ENCODE assay signal across 18 cellular contexts in genomic region chr19:29507081-29507860, GRCh38. TPM values are rescaled to one million over a fixed set of nuclear protein-coding genes. Genes with fewer than 3 reads are reported as not detected.
DNase-seq lines count a peak whose midpoint lies in the region; ATAC-seq and TF ChIP-seq lines count a peak whose summit lies in the region.
"Had no signal": no experiment of that assay in that cellular context is flagged by ENCODE, and none has a peak within 500 bp of the region (broad histone marks: within the 10 kb centered on the region; RNA-seq: fewer than 3 reads in every experiment).

No MANE protein-coding gene starts in this region.

- no peaks in the 10 kb centered on the region for H3K9me3 ChIP-seq in lower lobe of right lung

- DNase-seq in activated T-cell treated with anti-CD3 and anti-CD28 coated beads, Interleukin-2, amount 50 U/mL, for 4 hours: peak; percentile 2
- DNase-seq in activated T-cell treated with anti-CD3 and anti-CD28 coated beads, Interleukin-2, amount 50 U/mL, for 1 hour: no peak
- DNase-seq in chondrocyte (ENCODE audit: low spot score): peak; percentile 82
- DNase-seq in lower lobe of right lung: peak; percentile 34
- no peak for DNase-seq in substantia nigra (lab: John Stamatoyannopoulos, UW)
- no peak for DNase-seq in kidney glomerular epithelial cell (lab: John Stamatoyannopoulos, UW)
- DNase-seq in COLO668 (lab: John Stamatoyannopoulos, UW; ENCODE audit: unreplicated experiment): no peak
- DNase-seq in GM10248 (ENCODE audit: extremely low spot score): no peak
- DNase-seq: DMS79 treated with DMSO at 0.1 percent for 48 hours, NCI-H1105, NCI-H1694 treated with DMSO at 0.1 percent for 48 hours, NCI-H2107, NCI-H2227 treated with DMSO at 0.1 percent for 48 hours, NCI-H524 treated with DMSO at 0.1 percent for 48 hours, SHP77 treated with DMSO at 0.1 percent for 48 hours had no signal

- TF ChIP-seq CTCF in chondrocyte (IDR thresholded peaks at IDR 0.05): no peak
- TF ChIP-seq CTCF in lower lobe of right lung (IDR thresholded peaks at IDR 0.05): no peak
- TF ChIP-seq CTCF in GM10248 (IDR thresholded peaks at IDR 0.05; ENCODE audit: control extremely low read depth, extremely low read depth, low read depth, missing control alignments): no peak

- H3K4me1 ChIP-seq in lower lobe of right lung: no peaks in the 10 kb centered on the region

- ATAC-seq in activated T-cell treated with anti-CD3 and anti-CD28 coated beads, Interleukin-2, amount 50 U/mL, for 4 hours: no peak
- ATAC-seq in lower lobe of right lung: no peak

- H3K4me3 Mint-ChIP-seq in activated T-cell treated with anti-CD3 and anti-CD28 coated beads, Interleukin-2, amount 50 U/mL, for 4 hours: no peak overlapping the region
- no peak overlapping the region for H3K4me3 Mint-ChIP-seq in chondrocyte (ENCODE audit: unreplicated experiment)
- H3K4me3 Mint-ChIP-seq: CD14-positive monocyte had no signal

- H3K4me1 Mint-ChIP-seq in activated T-cell treated with anti-CD3 and anti-CD28 coated beads, Interleukin-2, amount 50 U/mL, for 4 hours (ENCODE audit: low read depth): no peaks in the 10 kb centered on the region
- H3K4me1 Mint-ChIP-seq in chondrocyte (ENCODE audit: low read depth): no peaks in the 10 kb centered on the region
- H3K4me1 Mint-ChIP-seq: CD14-positive monocyte had no signal

- H3K27me3 ChIP-seq in lower lobe of right lung (ENCODE audit: low read depth): peaks cover 3% of the 10 kb centered on the region

- peaks cover 36% of the 10 kb centered on the region for H3K27me3 Mint-ChIP-seq in activated T-cell treated with anti-CD3 and anti-CD28 coated beads, Interleukin-2, amount 50 U/mL, for 4 hours (ENCODE audit: low read depth)
- H3K27me3 Mint-ChIP-seq in chondrocyte (ENCODE audit: low read depth): peaks cover 14% of the 10 kb centered on the region

- H3K9me3 Mint-ChIP-seq in activated T-cell treated with anti-CD3 and anti-CD28 coated beads, Interleukin-2, amount 50 U/mL, for 4 hours: no peaks in the 10 kb centered on the region
- H3K9me3 Mint-ChIP-seq in chondrocyte (ENCODE audit: low read depth): no peaks in the 10 kb centered on the region
- H3K9me3 Mint-ChIP-seq: CD14-positive monocyte had no signal

- H3K27ac ChIP-seq in lower lobe of right lung: no peak overlapping the region
- H3K27ac ChIP-seq in substantia nigra (ENCODE audit: low read depth, low read length, poor library complexity, severe bottlenecking): peak overlapping the region; percentile 100
- H3K27ac ChIP-seq: 22Rv1 had no signal

- CTCF ChIA-PET in GM10248 (lab: Yijun Ruan, JAX): interaction anchor here (2.1 kb wide), 1 partner anchor 10 kb away, joined by 6 read pairs; no protein-coding TSS in a partner anchor

- no peaks in the 10 kb centered on the region for H3K36me3 Mint-ChIP-seq in activated T-cell treated with anti-CD3 and anti-CD28 coated beads, Interleukin-2, amount 50 U/mL, for 4 hours (ENCODE audit: insufficient read depth)
- H3K36me3 Mint-ChIP-seq in chondrocyte (ENCODE audit: low read depth): no peaks in the 10 kb centered on the region
- H3K36me3 Mint-ChIP-seq: CD14-positive monocyte had no signal

- intact Hi-C loops in lower lobe of right lung (cut with DNase I): no loop called here

- H3K27ac Mint-ChIP-seq in chondrocyte (ENCODE audit: unreplicated experiment): no peak overlapping the region

- no peaks in the 10 kb centered on the region for H3K36me3 ChIP-seq in lower lobe of right lung

- POLR2A ChIA-PET in GM10248 (lab: Yijun Ruan, JAX): no interaction called here

- H3K4me3 ChIP-seq in lower lobe of right lung: no peak overlapping the region

RNA-seq across cellular contexts. Expression of gene VSTM2B, which starts 18.5 kb away (rescaled TPM):
- total RNA-seq in activated T-cell treated with anti-CD3 and anti-CD28 coated beads, Interleukin-2, amount 50 U/mL, for 4 hours: not detected
- total RNA-seq in chondrocyte (not detected in 3 replicates), lower lobe of right lung (not detected)
- total RNA-seq: RPMI7951 had no signal

Comparison
In these comparisons a context has a peak if more than half of its experiments do, and no peak if none do; other contexts are left out.
1. DNase-seq: peak in activated T-cell treated with anti-CD3 and anti-CD28 coated beads, Interleukin-2, amount 50 U/mL, for 4 hours (single experiment), chondrocyte (single experiment) and lower lobe of right lung (single experiment); none in activated T-cell treated with anti-CD3 and anti-CD28 coated beads, Interleukin-2, amount 50 U/mL, for 1 hour (single experiment), substantia nigra (0 of 49), kidney glomerular epithelial cell (single experiment), COLO668 (single experiment) and GM10248 (single experiment).